16 cellular contexts compared by ENCODE assay signal in genomic region chr2:37013315-37013641, GRCh38. TPM values are rescaled to one million over a fixed set of nuclear protein-coding genes. Genes with fewer than 3 reads are reported as not detected.
A peak's percentile ranks its signal among the peaks of the same experiment; 100 is the strongest.
DNase-seq lines count a peak whose midpoint lies in the region; ATAC-seq, FAIRE-seq and TF ChIP-seq lines count a peak whose summit lies in the region.
"Had no signal": no experiment of that assay in that cellular context is flagged by ENCODE, and none has a peak within 500 bp of the region (broad histone marks: within the 10 kb centered on the region; RNA-seq: fewer than 3 reads in every experiment).

No MANE protein-coding gene starts in this region.

- H2AFZ ChIP-seq in K562 (ENCODE audit: low read depth, low read length) (no peak overlapping the region), GM23248 (no peak overlapping the region)

- DNase-seq in K562 (ENCODE audit: extremely low read depth in 1 of 4, low spot score in 3 of 4), result no peak
- DNase-seq in SKM-1 (lab: John Stamatoyannopoulos, UW; ENCODE audit: unreplicated experiment), result no peak
- no peak for DNase-seq in D721Med (ENCODE audit: insufficient read length, low spot score)
- no peak for DNase-seq in activated CD8-positive, alpha-beta memory T cell treated with anti-CD3 and anti-CD28 coated beads, Interleukin-2, amount 10 ng/mL, durations not matched to agents 7 days and 5 days
- no peak for DNase-seq in GM23248
- DNase-seq: NCI-H1694; stimulated activated CD4-positive, alpha-beta T cell treated with anti-CD3 and anti-CD28 coated beads, Interleukin-12 subunit alpha, Interleukin-12 subunit beta, amount 100 ng/mL, for 4 hours; trophoblast cell; WERI-Rb-1 had no signal

- H3K4me1 Mint-ChIP-seq in activated CD8-positive, alpha-beta memory T cell treated with anti-CD3 and anti-CD28 coated beads, Interleukin-2, amount 10 ng/mL, durations not matched to agents 7 days and 5 days, result peaks cover 2% of the 10 kb centered on the region

- TF ChIP-seq EP300 in K562 (IDR thresholded peaks at IDR 0.05; ENCODE audit: low read length), result no peak

- H3K9me1 ChIP-seq in K562 (ENCODE audit: control insufficient read depth, insufficient read depth, low read length), result no peaks in the 10 kb centered on the region

- CTCF ChIA-PET in K562 (lab: Yijun Ruan, JAX; ENCODE audit: low intra/inter-chr PET ratio), result no interaction called here
- CTCF ChIA-PET in activated CD8-positive, alpha-beta memory T cell treated with anti-CD3 and anti-CD28 coated beads, Interleukin-2, amount 10 ng/mL, durations not matched to agents 7 days and 5 days (lab: Charles Lee), result interaction anchor here (0.7 kb wide), 1 partner anchor 10 kb away, joined by 3 read pairs; no protein-coding TSS in a partner anchor

- intact Hi-C loops in K562 (cut with micrococcal nuclease), result no loop called here

- no peak overlapping the region for H3K4me2 ChIP-seq in K562 (ENCODE audit: insufficient read depth, low read length)
- no peak overlapping the region for H3K4me2 ChIP-seq in GM23248 (ENCODE audit: unreplicated experiment)

- H3K36me3 ChIP-seq in K562 (ENCODE audit: control insufficient read depth, insufficient read depth, low read length) (peaks cover 28% of the 10 kb centered on the region; the same call in 2 of the 3 replicates), GM23248 (ENCODE audit: low read depth) (peaks cover 45% of the 10 kb centered on the region)

- no peak for TF ChIP-seq RAD21 in K562 (CRISPR knock-in tag; conservative IDR thresholded peaks at IDR 0.05 in 1 of 2, IDR thresholded peaks at IDR 0.05 in 1 of 2)

- peak; percentile 18 for ATAC-seq in GM18870 (IDR thresholded peaks at IDR 0.05; ENCODE audit: unreplicated experiment)
- ATAC-seq in GM21619 (IDR thresholded peaks at IDR 0.05; ENCODE audit: unreplicated experiment), result peak; percentile 14
- peak; percentile 13 for ATAC-seq in HG03139 (IDR thresholded peaks at IDR 0.05; ENCODE audit: unreplicated experiment)
- ATAC-seq in K562, result no peak
- ATAC-seq in activated CD8-positive, alpha-beta memory T cell treated with anti-CD3 and anti-CD28 coated beads, Interleukin-2, amount 10 ng/mL, durations not matched to agents 7 days and 5 days, result no peak
- ATAC-seq: esophagus mucosa had no signal

- no peaks in the 10 kb centered on the region for H3K9me3 ChIP-seq in K562 (replicated peaks; ENCODE audit: control insufficient read depth, insufficient read depth, low read depth, low read length)
- no peaks in the 10 kb centered on the region for H3K9me3 ChIP-seq in GM23248 (ENCODE audit: low read depth)
- H3K9me3 ChIP-seq: SJSA1 had no signal

- no peak for TF ChIP-seq CTCF in K562 (IDR thresholded peaks at IDR 0.05 in 2 of 3, conservative IDR thresholded peaks at IDR 0.05 in 1 of 3; ENCODE audit: insufficient read depth in 2 of 3, low read depth in 1 of 3, low read length in 3 of 3)
- no peak for TF ChIP-seq CTCF in D721Med (IDR thresholded peaks at IDR 0.05; ENCODE audit: insufficient read depth, missing control alignments)

- H3K27ac ChIP-seq in K562 (ENCODE audit: extremely low read depth, low read depth, low read length) (no peak overlapping the region), GM23248 (no peak overlapping the region)
- H3K27ac ChIP-seq: SJSA1, WERI-Rb-1 had no signal

- no peak for TF ChIP-seq POLR2A in K562 (conservative IDR thresholded peaks at IDR 0.05)

- H3K4me3 Mint-ChIP-seq in activated CD8-positive, alpha-beta memory T cell treated with anti-CD3 and anti-CD28 coated beads, Interleukin-2, amount 10 ng/mL, durations not matched to agents 7 days and 5 days, result no peak overlapping the region

- no peak overlapping the region for H3K9ac ChIP-seq in K562 (ENCODE audit: insufficient read depth in 1 of 2, low read depth in 2 of 2, low read length in 2 of 2)
- H3K9ac ChIP-seq in GM23248, result no peak overlapping the region

- no peaks in the 10 kb centered on the region for H3K4me1 ChIP-seq in K562 (replicated peaks in 1 of 2; ENCODE audit: control insufficient read depth in 2 of 2, insufficient read depth in 2 of 2, low read length in 2 of 2)
- H3K4me1 ChIP-seq in GM23248 (ENCODE audit: insufficient read depth), result no peaks in the 10 kb centered on the region
- H3K4me1 ChIP-seq: SJSA1 had no signal

- H4K20me1 ChIP-seq in K562 (replicated peaks; ENCODE audit: control insufficient read depth, insufficient read depth, low read length) (no peaks in the 10 kb centered on the region), GM23248 (ENCODE audit: insufficient read depth) (no peaks in the 10 kb centered on the region)

- no TSS peak for BruUV-seq in K562 (replicated peaks; lab: Mats Ljungman, UMichigan)

- H3K27me3 ChIP-seq in K562 (ENCODE audit: control insufficient read depth in 2 of 2, insufficient read depth in 2 of 2, low read length in 2 of 2) (no peaks in the 10 kb centered on the region), GM23248 (replicated peaks; ENCODE audit: insufficient read depth) (no peaks in the 10 kb centered on the region)
- H3K27me3 ChIP-seq: SJSA1 had no signal

- H3K4me3 ChIP-seq in K562, result no peak overlapping the region
- no peak overlapping the region for H3K4me3 ChIP-seq in GM23248
- H3K4me3 ChIP-seq: lung, SJSA1 had no signal

- no peaks in the 10 kb centered on the region for H3K9me3 Mint-ChIP-seq in activated CD8-positive, alpha-beta memory T cell treated with anti-CD3 and anti-CD28 coated beads, Interleukin-2, amount 10 ng/mL, durations not matched to agents 7 days and 5 days (ENCODE audit: low read depth)

- no peaks in the 10 kb centered on the region for H3F3A ChIP-seq in GM23248 (ENCODE audit: insufficient read depth)

- H3K79me2 ChIP-seq in K562 (ENCODE audit: control insufficient read depth, insufficient read depth, low read length) (no peaks in the 10 kb centered on the region), GM23248 (ENCODE audit: insufficient read depth) (no peaks in the 10 kb centered on the region)

- FAIRE-seq in K562 (lab: Jason Lieb, UNC), result no peak
- no peak for FAIRE-seq in D721Med (lab: Jason Lieb, UNC)
- FAIRE-seq: colon had no signal

- POLR2A ChIA-PET in K562 (lab: Yijun Ruan, JAX), result interaction anchor here (0.5 to 1.5 kb wide), 3 partner anchors 10 to 192 kb away, joined by 3 to 4 read pairs (median 3); no protein-coding TSS in a partner anchor

- no peaks in the 10 kb centered on the region for H3K9me2 ChIP-seq in GM23248 (ENCODE audit: insufficient read depth)

- peaks cover 19% of the 10 kb centered on the region for H3K36me3 Mint-ChIP-seq in activated CD8-positive, alpha-beta memory T cell treated with anti-CD3 and anti-CD28 coated beads, Interleukin-2, amount 10 ng/mL, durations not matched to agents 7 days and 5 days

- no peak overlapping the region for H3K27ac Mint-ChIP-seq in activated CD8-positive, alpha-beta memory T cell treated with anti-CD3 and anti-CD28 coated beads, Interleukin-2, amount 10 ng/mL, durations not matched to agents 7 days and 5 days

- WGBS in K562 (ENCODE audit: insufficient coverage, low coverage, missing lambda C conversion rate), result 96% methylated on average over 4 of the region's 4 CpGs
- 92 to 96% methylated on average over 4 of the region's 4 CpGs for WGBS in GM23248 (ENCODE audit: low coverage in 1 of 2, low lambda C conversion rate in 2 of 2, missing lambda C conversion rate in 2 of 2), 2 experiments

- no peaks in the 10 kb centered on the region for H3K27me3 Mint-ChIP-seq in activated CD8-positive, alpha-beta memory T cell treated with anti-CD3 and anti-CD28 coated beads, Interleukin-2, amount 10 ng/mL, durations not matched to agents 7 days and 5 days

- in situ Hi-C loops in K562 (cut with MboI) (no loop called here), GM23248 (cut with MboI) (no loop called here)

TF ChIP-seq in K562, 482 proteins besides CTCF, POLR2A, EP300 and RAD21:
- peak; percentile 77; the same call in 1 of the 2 replicates for TF ChIP-seq ZBTB33 (CRISPR knock-in tag; IDR thresholded peaks at IDR 0.05)
- TF ChIP-seq ZNF584 (CRISPR knock-in tag; IDR thresholded peaks at IDR 0.05; ENCODE audit: low read depth), result no peak

RNA-seq across cellular contexts. Expression of gene STRN, which starts 46.9 kb away (rescaled TPM):
- 8.8 and 32.4 TPM in 2 replicates for total RNA-seq in K562 (2011; cell fraction: chromatin; rRNA removed; ENCODE audit: low replicate concordance)
- 3.0 and 5.8 TPM in 2 replicates for total RNA-seq in K562 (2011; cell fraction: nucleolus; rRNA removed)
- total RNA-seq in K562 (2011; cell fraction: nucleoplasm; rRNA removed), result 12.8 and 26.0 TPM in 2 replicates
- total RNA-seq in K562 (2014; rRNA removed) (12.8 and 13.4 TPM in 2 replicates), K562 (2014; rRNA removed; fragmentation: Illumina TruSeq; extraction: Trizol) (23.6 and 30.9 TPM in 2 replicates), K562 (2015; rRNA removed; fragmentation: Illumina TruSeq; extraction: Trizol) (18.1 and 20.0 TPM in 2 replicates), K562 (2021) (26.4 and 29.1 TPM in 2 replicates)
- polyA plus RNA-seq in K562 (2011; rRNA removed) (24.2 and 31.2 TPM in 2 replicates), K562 (2014; fragmentation: Illumina TruSeq; extraction: Trizol) (19.2 and 22.4 TPM in 2 replicates), K562 (2014; fragmentation: Nextera tagmentation; extraction: Ambion mirVana) (1 to 10 TPM; 1.3 to 1.6 TPM), K562 (2014; rRNA removed) (11.4 and 12.8 TPM in 2 replicates), GM23248 (2016; fragmentation: Nextera tagmentation; extraction: Ambion mirVana) (5.8 and 6.5 TPM in 2 replicates)
- polyA plus RNA-seq in K562 (2011; cell fraction: cytosol; rRNA removed), result 11.4 and 12.9 TPM in 2 replicates
- 14.0 and 19.6 TPM in 2 replicates for polyA plus RNA-seq in K562 (2011; cell fraction: nucleus; rRNA removed)
- polyA plus RNA-seq in K562 (2012), result 13.4 and 16.0 TPM in 2 replicates
- 82.1 and 87.5 TPM in 2 replicates for polyA minus RNA-seq in K562 (2011; rRNA and poly(A)+ RNA removed)
- 19.7 and 28.7 TPM in 2 replicates for polyA minus RNA-seq in K562 (2011; cell fraction: cytosol; rRNA and poly(A)+ RNA removed)
- 9.0 and 18.2 TPM in 2 replicates for polyA minus RNA-seq in K562 (2011; cell fraction: nucleus; rRNA and poly(A)+ RNA removed)
- total RNA-seq in activated CD8-positive, alpha-beta memory T cell treated with anti-CD3 and anti-CD28 coated beads, Interleukin-2, amount 10 ng/mL, durations not matched to agents 7 days and 5 days, result 10 to 100 TPM; 27.7 to 30.8 TPM
- 12.1 and 12.8 TPM in 2 replicates for total RNA-seq in GM23248 (2014; rRNA removed; shearing (Covaris generic))

Comparison
In these comparisons a context has a peak if more than half of its experiments do, and no peak if none do; other contexts are left out.
1. ATAC-seq: peak in GM18870 (single experiment), GM21619 (single experiment) and HG03139 (single experiment); none in K562 (single experiment) and activated CD8-positive, alpha-beta memory T cell treated with anti-CD3 and anti-CD28 coated beads, Interleukin-2, amount 10 ng/mL, durations not matched to agents 7 days and 5 days (single experiment).